In genomic region chr18:79069792-79070151, GRCh38 we compare ENCODE assay signal across 8 cellular contexts. TPM values are rescaled to one million over a fixed set of nuclear protein-coding genes. Genes with fewer than 3 reads are reported as not detected.
A peak's percentile ranks its signal among the peaks of the same experiment; 100 is the strongest.
DNase-seq lines count a peak whose midpoint lies in the region; ATAC-seq and TF ChIP-seq lines count a peak whose summit lies in the region.

No MANE protein-coding gene starts in this region.

- peak overlapping the region; percentile 96 for H3K27ac Mint-ChIP-seq in memory B cell

- peak overlapping the region; percentile 90 for H3K4me3 ChIP-seq in BLaER1
- peak overlapping the region; percentile 70 for H3K4me3 ChIP-seq in HUES6 (ENCODE audit: low read depth, low read length)
- peak overlapping the region; percentile 85 to 91 for H3K4me3 ChIP-seq in body of pancreas
- H3K4me3 ChIP-seq in vagina, result peak overlapping the region; percentile 86 to 97

- peak overlapping the region; percentile 77 for H3K4me3 Mint-ChIP-seq in memory B cell

- peaks cover 15% of the 10 kb centered on the region for H3K27me3 Mint-ChIP-seq in memory B cell

- peak overlapping the region; percentile 95 for H3K27ac ChIP-seq in BLaER1
- peak overlapping the region; percentile 49; the same call in 1 of the 2 replicates for H3K27ac ChIP-seq in HUES6 (ENCODE audit: low read depth, low read length)
- peak overlapping the region; percentile 83 to 92 (median 90) for H3K27ac ChIP-seq in body of pancreas
- H3K27ac ChIP-seq in vagina, result peak overlapping the region; percentile 96

- H3K4me1 ChIP-seq in BLaER1 (peaks cover 23% of the 10 kb centered on the region), HUES6 (ENCODE audit: control insufficient read depth, insufficient read depth, low read length) (no peaks in the 10 kb centered on the region), body of pancreas (peaks cover 20% of the 10 kb centered on the region), vagina (peaks cover 26% of the 10 kb centered on the region)

- ATAC-seq in body of pancreas (no peak), memory B cell (ENCODE audit: low read depth) (no peak), HG03025 (IDR thresholded peaks at IDR 0.05; ENCODE audit: low FRiP score, unreplicated experiment) (no peak), HG03196 (IDR thresholded peaks at IDR 0.05; ENCODE audit: unreplicated experiment) (no peak)

- peak overlapping the region; percentile 84 for H3K4me2 ChIP-seq in BLaER1

- peaks cover 8% of the 10 kb centered on the region; the same call in 1 of the 2 replicates for H4K20me1 ChIP-seq in BLaER1

- H3K36me3 ChIP-seq in BLaER1, result peaks cover 17% of the 10 kb centered on the region
- no peaks in the 10 kb centered on the region for H3K36me3 ChIP-seq in HUES6 (ENCODE audit: control insufficient read depth, insufficient read depth, low read length)
- no peaks in the 10 kb centered on the region for H3K36me3 ChIP-seq in body of pancreas (replicated peaks in 1 of 2; ENCODE audit: insufficient read depth in 1 of 2, low read depth in 2 of 2)
- no peaks in the 10 kb centered on the region for H3K36me3 ChIP-seq in vagina

- TF ChIP-seq CTCF in body of pancreas (IDR thresholded peaks at IDR 0.05) (no peak), vagina (IDR thresholded peaks at IDR 0.05) (no peak)

- DNase-seq in body of pancreas (no peak), memory B cell (ENCODE audit: low spot score in 2 of 2) (no peak), vagina (ENCODE audit: extremely low spot score in 2 of 2) (no peak)
- no peak for DNase-seq in activated CD8-positive, alpha-beta memory T cell treated with anti-CD3 and anti-CD28 coated beads for 24 hours

- intact Hi-C loops in body of pancreas (cut with DNase I) (no loop called here), vagina (cut with DNase I) (loop anchor here (5.0 kb wide), 1 partner anchor 323 kb away; no protein-coding TSS in a partner anchor)

- TF ChIP-seq POLR2A in body of pancreas (IDR thresholded peaks at IDR 0.05) (no peak), vagina (IDR thresholded peaks at IDR 0.05) (no peak)

- peaks cover 23% of the 10 kb centered on the region for H3K36me3 Mint-ChIP-seq in memory B cell

- WGBS in body of pancreas, 2 donors, result 0% methylated on average over 10 to 12 of the region's 12 CpGs

- H3K27me3 ChIP-seq in BLaER1, result no peaks in the 10 kb centered on the region
- peaks cover 8% of the 10 kb centered on the region; the same call in 1 of the 2 replicates for H3K27me3 ChIP-seq in HUES6 (ENCODE audit: control insufficient read depth, insufficient read depth, low read length)
- no peaks in the 10 kb centered on the region for H3K27me3 ChIP-seq in body of pancreas
- no peaks in the 10 kb centered on the region for H3K27me3 ChIP-seq in vagina

- peaks cover 55% of the 10 kb centered on the region for H3K9me3 ChIP-seq in BLaER1
- peaks cover 36% of the 10 kb centered on the region for H3K9me3 ChIP-seq in HUES6 (ENCODE audit: control insufficient read depth, insufficient read depth, low read depth, low read length)
- no peaks in the 10 kb centered on the region for H3K9me3 ChIP-seq in body of pancreas
- no peaks in the 10 kb centered on the region for H3K9me3 ChIP-seq in vagina

- H3K9ac ChIP-seq in BLaER1, result peak overlapping the region; percentile 97
- peak overlapping the region; percentile 89 for H3K9ac ChIP-seq in HUES6 (ENCODE audit: low read length)

- peaks cover 28% of the 10 kb centered on the region for H3K4me1 Mint-ChIP-seq in memory B cell

- H3K9me3 Mint-ChIP-seq in memory B cell, result peaks cover 21% of the 10 kb centered on the region

RNA-seq across cellular contexts. Expression of gene ATP9B, which starts 0.6 kb away (rescaled TPM):
- 10 to 100 TPM; 19.7 to 21.1 TPM for total RNA-seq in body of pancreas
- total RNA-seq in vagina, result 50.3 TPM
